ENCODE assay signal across 1 cellular context in genomic region chr6:128347123-128347522, GRCh38.
TF ChIP-seq lines count a peak whose summit lies in the region.

No MANE protein-coding gene starts in this region.

TF ChIP-seq in neural cell, 6 proteins besides CTCF, POLR2A, EP300 and RAD21 (continued from another document):
- TF ChIP-seq, protein P1, sequence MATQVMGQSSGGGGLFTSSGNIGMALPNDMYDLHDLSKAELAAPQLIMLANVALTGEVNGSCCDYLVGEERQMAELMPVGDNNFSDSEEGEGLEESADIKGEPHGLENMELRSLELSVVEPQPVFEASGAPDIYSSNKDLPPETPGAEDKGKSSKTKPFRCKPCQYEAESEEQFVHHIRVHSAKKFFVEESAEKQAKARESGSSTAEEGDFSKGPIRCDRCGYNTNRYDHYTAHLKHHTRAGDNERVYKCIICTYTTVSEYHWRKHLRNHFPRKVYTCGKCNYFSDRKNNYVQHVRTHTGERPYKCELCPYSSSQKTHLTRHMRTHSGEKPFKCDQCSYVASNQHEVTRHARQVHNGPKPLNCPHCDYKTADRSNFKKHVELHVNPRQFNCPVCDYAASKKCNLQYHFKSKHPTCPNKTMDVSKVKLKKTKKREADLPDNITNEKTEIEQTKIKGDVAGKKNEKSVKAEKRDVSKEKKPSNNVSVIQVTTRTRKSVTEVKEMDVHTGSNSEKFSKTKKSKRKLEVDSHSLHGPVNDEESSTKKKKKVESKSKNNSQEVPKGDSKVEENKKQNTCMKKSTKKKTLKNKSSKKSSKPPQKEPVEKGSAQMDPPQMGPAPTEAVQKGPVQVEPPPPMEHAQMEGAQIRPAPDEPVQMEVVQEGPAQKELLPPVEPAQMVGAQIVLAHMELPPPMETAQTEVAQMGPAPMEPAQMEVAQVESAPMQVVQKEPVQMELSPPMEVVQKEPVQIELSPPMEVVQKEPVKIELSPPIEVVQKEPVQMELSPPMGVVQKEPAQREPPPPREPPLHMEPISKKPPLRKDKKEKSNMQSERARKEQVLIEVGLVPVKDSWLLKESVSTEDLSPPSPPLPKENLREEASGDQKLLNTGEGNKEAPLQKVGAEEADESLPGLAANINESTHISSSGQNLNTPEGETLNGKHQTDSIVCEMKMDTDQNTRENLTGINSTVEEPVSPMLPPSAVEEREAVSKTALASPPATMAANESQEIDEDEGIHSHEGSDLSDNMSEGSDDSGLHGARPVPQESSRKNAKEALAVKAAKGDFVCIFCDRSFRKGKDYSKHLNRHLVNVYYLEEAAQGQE (IDR thresholded peaks at IDR 0.05; ENCODE audit: borderline replicate concordance): no peak
- TF ChIP-seq POLR2AphosphoS5 (IDR thresholded peaks at IDR 0.05) (no peak), TAF1 (IDR thresholded peaks at IDR 0.05; ENCODE audit: low read depth) (no peak), MXI1 (conservative IDR thresholded peaks at IDR 0.05; ENCODE audit: poor library complexity, severe bottlenecking) (no peak), EZH2 (IDR thresholded peaks at IDR 0.05; ENCODE audit: borderline replicate concordance, insufficient read depth, low read length, poor library complexity, severe bottlenecking) (no peak)
